In the genomic region with DNA sequence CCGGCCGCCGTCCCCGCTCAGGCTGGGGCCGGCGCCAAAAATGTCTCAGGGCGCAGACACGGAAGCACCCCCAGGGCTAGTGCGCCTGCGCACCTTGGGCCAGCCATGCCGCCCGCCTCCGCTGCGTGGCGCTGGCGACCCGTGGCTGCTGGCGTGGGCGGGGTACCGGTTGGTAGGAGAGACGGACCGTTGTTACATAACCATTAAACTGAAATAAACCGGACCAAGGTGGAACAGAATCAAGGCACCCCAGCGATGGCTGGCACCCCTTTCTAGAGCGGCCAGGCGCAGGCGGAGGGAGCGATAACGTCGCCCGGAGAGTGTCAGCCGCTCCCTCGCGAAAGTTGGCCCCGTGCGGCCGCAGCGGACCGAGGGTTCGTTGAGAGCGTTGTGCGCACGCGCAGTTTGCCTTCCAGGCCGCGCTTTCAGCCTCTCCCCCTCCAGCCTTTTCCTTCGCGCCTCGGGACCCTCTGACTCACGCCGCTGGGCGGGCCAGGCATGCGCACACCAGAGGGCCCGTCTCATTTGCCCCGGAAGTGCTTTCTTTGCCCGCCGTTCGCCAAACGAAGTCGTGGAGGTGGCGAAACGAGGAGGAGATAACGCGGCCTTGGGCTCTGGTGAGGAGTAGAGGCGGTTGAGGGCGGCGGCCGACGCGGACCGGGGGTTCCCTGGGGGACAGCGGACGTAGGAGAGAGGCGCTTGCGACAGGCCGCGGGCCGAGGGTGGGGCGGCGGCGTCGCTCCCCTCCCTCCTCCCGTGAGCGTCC, we compare ENCODE assay signal across 8 cellular contexts. TPM values are rescaled to one million over a fixed set of nuclear protein-coding genes. Genes with fewer than 3 reads are reported as not detected.
A peak's percentile ranks its signal among the peaks of the same experiment; 100 is the strongest.
DNase-seq lines count a peak whose midpoint lies in the region; ATAC-seq and TF ChIP-seq lines count a peak whose summit lies in the region.

A gene with protein sequence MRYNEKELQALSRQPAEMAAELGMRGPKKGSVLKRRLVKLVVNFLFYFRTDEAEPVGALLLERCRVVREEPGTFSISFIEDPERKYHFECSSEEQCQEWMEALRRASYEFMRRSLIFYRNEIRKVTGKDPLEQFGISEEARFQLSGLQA (minus strand): TSS at position 45 of the 766 bp plus-strand sequence. CDS start 81 bp downstream, outside the sequence.
A gene with protein sequence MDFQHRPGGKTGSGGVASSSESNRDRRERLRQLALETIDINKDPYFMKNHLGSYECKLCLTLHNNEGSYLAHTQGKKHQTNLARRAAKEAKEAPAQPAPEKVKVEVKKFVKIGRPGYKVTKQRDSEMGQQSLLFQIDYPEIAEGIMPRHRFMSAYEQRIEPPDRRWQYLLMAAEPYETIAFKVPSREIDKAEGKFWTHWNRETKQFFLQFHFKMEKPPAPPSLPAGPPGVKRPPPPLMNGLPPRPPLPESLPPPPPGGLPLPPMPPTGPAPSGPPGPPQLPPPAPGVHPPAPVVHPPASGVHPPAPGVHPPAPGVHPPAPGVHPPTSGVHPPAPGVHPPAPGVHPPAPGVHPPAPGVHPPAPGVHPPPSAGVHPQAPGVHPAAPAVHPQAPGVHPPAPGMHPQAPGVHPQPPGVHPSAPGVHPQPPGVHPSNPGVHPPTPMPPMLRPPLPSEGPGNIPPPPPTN (plus strand): TSS at position 540 of the 766 bp plus-strand sequence. CDS start 6,595 bp downstream, outside the sequence.

- peak; percentile 63 for ATAC-seq in GM21515 (IDR thresholded peaks at IDR 0.05; ENCODE audit: unreplicated experiment)

- peaks cover 27% of the 10 kb centered on the region for H3K36me3 Mint-ChIP-seq in endothelial cell (ENCODE audit: low read depth, unreplicated experiment)
- H3K36me3 Mint-ChIP-seq in mesothelial cell of epicardium: peaks cover 8% of the 10 kb centered on the region

- H3K4me1 ChIP-seq in OCI-LY3 (ENCODE audit: low read length): peaks cover 31% of the 10 kb centered on the region

- peaks cover 42% of the 10 kb centered on the region for H4K20me1 ChIP-seq in OCI-LY3 (ENCODE audit: insufficient read depth, low read length)

- H3K9me3 ChIP-seq in OCI-LY3 (ENCODE audit: insufficient read depth, low read length): no peaks in the 10 kb centered on the region

- DNase-seq in DMS114 treated with DMSO at 0.1 percent for 48 hours (lab: John Stamatoyannopoulos, UW; ENCODE audit: unreplicated experiment) (peak; percentile 83), HuH-7.5 (ENCODE audit: low spot score) (peak; percentile 100), endothelial cell (ENCODE audit: low spot score) (peak; percentile 98), mesothelial cell of epicardium (ENCODE audit: low spot score in 2 of 2, unreplicated experiment in 2 of 2) (peak; percentile 97 to 99)
- peak; percentile 100 for DNase-seq in activated CD8-positive, alpha-beta memory T cell treated with anti-CD3 and anti-CD28 coated beads, Interleukin-2, amount 50 U/mL, for 48 hours
- DNase-seq in stimulated activated CD8-positive, alpha-beta memory T cell treated with anti-CD3 and anti-CD28 coated beads, Interleukin-15, amount 100 ng/mL, for 48 hours (ENCODE audit: low read depth in 2 of 2): peak; percentile 96 to 97

- peaks cover 23% of the 10 kb centered on the region for H3K27me3 Mint-ChIP-seq in endothelial cell (ENCODE audit: unreplicated experiment)
- no peaks in the 10 kb centered on the region for H3K27me3 Mint-ChIP-seq in mesothelial cell of epicardium (ENCODE audit: low read depth)

- H2AFZ ChIP-seq in OCI-LY3 (ENCODE audit: low read depth, low read length): peak within 1 kb of the TSS; percentile 63; the same call in 1 of the 2 replicates

- peak within 1 kb of the TSS; percentile 99 for H3K27ac Mint-ChIP-seq in endothelial cell (ENCODE audit: unreplicated experiment)
- peak within 1 kb of the TSS; percentile 95 for H3K27ac Mint-ChIP-seq in mesothelial cell of epicardium

- peak within 1 kb of the TSS; percentile 81 for H3K27ac ChIP-seq in OCI-LY3 (ENCODE audit: low read length)

- H3K9me3 Mint-ChIP-seq in endothelial cell (ENCODE audit: unreplicated experiment) (no peaks in the 10 kb centered on the region), mesothelial cell of epicardium (no peaks in the 10 kb centered on the region)

- H3K9ac ChIP-seq in OCI-LY3 (ENCODE audit: low read length): peak within 1 kb of the TSS; percentile 93

- H3K27me3 ChIP-seq in OCI-LY3 (ENCODE audit: low read depth, low read length): no peaks in the 10 kb centered on the region

- H3K4me1 Mint-ChIP-seq in endothelial cell (ENCODE audit: unreplicated experiment): peaks cover 42% of the 10 kb centered on the region
- peaks cover 47% of the 10 kb centered on the region for H3K4me1 Mint-ChIP-seq in mesothelial cell of epicardium

- peaks cover 85% of the 10 kb centered on the region for H3K79me2 ChIP-seq in OCI-LY3 (ENCODE audit: low read length)

- H3K4me2 ChIP-seq in OCI-LY3 (ENCODE audit: low read length): peak within 1 kb of the TSS; percentile 95

- peaks cover 49% of the 10 kb centered on the region for H3K36me3 ChIP-seq in OCI-LY3 (replicated peaks; ENCODE audit: low read depth, low read length)

- H3K4me3 ChIP-seq in OCI-LY3 (ENCODE audit: low read length): peak within 1 kb of the TSS; percentile 89

- H3K4me3 Mint-ChIP-seq in endothelial cell (ENCODE audit: unreplicated experiment) (peak within 1 kb of the TSS; percentile 98), mesothelial cell of epicardium (peak within 1 kb of the TSS; percentile 87)

- TF ChIP-seq CTCF in OCI-LY3 (IDR thresholded peaks at IDR 0.05; ENCODE audit: low read depth, low read length): peak; percentile 99
- TF ChIP-seq CTCF in endothelial cell (IDR thresholded peaks at IDR 0.05; ENCODE audit: unreplicated experiment): peak; percentile 85
- TF ChIP-seq CTCF in mesothelial cell of epicardium (IDR thresholded peaks at IDR 0.05; ENCODE audit: unreplicated experiment): peak; percentile 97

RNA-seq across cellular contexts. Expression of the first gene that starts in this region (rescaled TPM):
- total RNA-seq in endothelial cell (ENCODE audit: unreplicated experiment): 126 TPM
- 73.4 to 75.6 TPM (median 73.8 TPM) in 3 replicates for total RNA-seq in mesothelial cell of epicardium

RNA-seq across cellular contexts. Expression of the second gene that starts in this region (rescaled TPM):
- total RNA-seq in endothelial cell (ENCODE audit: unreplicated experiment): 137 TPM
- total RNA-seq in mesothelial cell of epicardium: 142 to 156 TPM (median 146 TPM) in 3 replicates

Comparison
In these comparisons a context has a peak if more than half of its experiments do, and no peak if none do; other contexts are left out.
1. Peak in every context shown above with its lines: DNase-seq, ATAC-seq, H3K4me3 ChIP-seq and H3K27ac ChIP-seq.